ENCODE assay signal across 1 cellular context in genomic region chr19:39083983-39084731, GRCh38.
TF ChIP-seq lines count a peak whose summit lies in the region.

Gene ACP7 (plus strand): TSS chr19:39084368. CDS start chr19:39085270, 902 bp downstream.

TF ChIP-seq in SK-N-SH, 30 proteins besides CTCF, POLR2A, EP300 and RAD21 (continued from another document):
- TF ChIP-seq PBX3 (IDR thresholded peaks at IDR 0.05): no peak
